ENCODE assay signal across 8 cellular contexts in genomic region chr22:35380537-35381423, GRCh38. TPM values are rescaled to one million over a fixed set of nuclear protein-coding genes. Genes with fewer than 3 reads are reported as not detected.
DNase-seq lines count a peak whose midpoint lies in the region; FAIRE-seq and TF ChIP-seq lines count a peak whose summit lies in the region.

HMOX1 (plus strand) TSS chr22:35381096; CDS start chr22:35381174, 78 bp downstream.

- no peak within 1 kb of the TSS for H3K27ac Mint-ChIP-seq in activated naive CD4-positive, alpha-beta T cell treated with anti-CD3 and anti-CD28 coated beads, Interleukin-2, amount 50 U/mL, for 24 hours
- H3K27ac Mint-ChIP-seq in nephron progenitor cell: no peak within 1 kb of the TSS

- H3K4me1 ChIP-seq in BE2C: peaks cover 6% of the 10 kb centered on the region
- H3K4me1 ChIP-seq in tibial nerve: peaks cover 0 to 54% (median 27%) of the 10 kb centered on the region in 4 donors

- no peaks in the 10 kb centered on the region; the same call in 1 of the 2 replicates for H3K27me3 ChIP-seq in BE2C
- H3K27me3 ChIP-seq in tibial nerve: no peaks in the 10 kb centered on the region

- peak within 1 kb of the TSS; percentile 68 for H3K4me3 Mint-ChIP-seq in activated naive CD4-positive, alpha-beta T cell treated with anti-CD3 and anti-CD28 coated beads, Interleukin-2, amount 50 U/mL, for 24 hours
- H3K4me3 Mint-ChIP-seq in nephron progenitor cell: peak within 1 kb of the TSS; percentile 75

- peaks cover 15% of the 10 kb centered on the region for H3K27me3 Mint-ChIP-seq in activated naive CD4-positive, alpha-beta T cell treated with anti-CD3 and anti-CD28 coated beads, Interleukin-2, amount 50 U/mL, for 24 hours
- H3K27me3 Mint-ChIP-seq in nephron progenitor cell (ENCODE audit: low read depth, poor library complexity): peaks cover 24% of the 10 kb centered on the region

- no peaks in the 10 kb centered on the region for H3K9me3 Mint-ChIP-seq in activated naive CD4-positive, alpha-beta T cell treated with anti-CD3 and anti-CD28 coated beads, Interleukin-2, amount 50 U/mL, for 24 hours
- H3K9me3 Mint-ChIP-seq in nephron progenitor cell: no peaks in the 10 kb centered on the region

- H3K36me3 Mint-ChIP-seq in activated naive CD4-positive, alpha-beta T cell treated with anti-CD3 and anti-CD28 coated beads, Interleukin-2, amount 50 U/mL, for 24 hours: no peaks in the 10 kb centered on the region
- H3K36me3 Mint-ChIP-seq in nephron progenitor cell (ENCODE audit: low read depth): no peaks in the 10 kb centered on the region

- peak within 1 kb of the TSS; percentile 66 for H3K4me3 ChIP-seq in BE2C (ENCODE audit: low read depth, low read length)
- peak within 1 kb of the TSS; percentile 38 to 73 (median 56) for H3K4me3 ChIP-seq in tibial nerve

- DNase-seq in BE2C (peak; percentile 88), HPDE6-E6E7 (ENCODE audit: extremely low spot score) (peak; percentile 66), SHP77 treated with DMSO at 0.1 percent for 48 hours (lab: John Stamatoyannopoulos, UW) (peak; percentile 66), frontal cortex (ENCODE audit: low spot score in 2 of 2) (peak; percentile 88 to 93), nephron progenitor cell (peak; percentile 87), tibial nerve (ENCODE audit: low spot score in 2 of 2) (peak; percentile 90 to 94)

- H3K9me3 ChIP-seq in BE2C (no peaks in the 10 kb centered on the region), tibial nerve (no peaks in the 10 kb centered on the region)

- 4 to 14% methylated on average over 7 to 40 of the region's 47 CpGs for WGBS in tibial nerve, 2 donors

- TF ChIP-seq POLR2A in GM19099 (IDR thresholded peaks at IDR 0.05; ENCODE audit: extremely low read depth, insufficient read length, low read depth) (peak; percentile 83), tibial nerve (IDR thresholded peaks at IDR 0.05) (peak; percentile 62 to 67)

- no peak for FAIRE-seq in frontal cortex (lab: Jason Lieb, UNC)

- TF ChIP-seq EP300 in tibial nerve (IDR thresholded peaks at IDR 0.05): peak; percentile 61 to 93

- H3K4me1 Mint-ChIP-seq in activated naive CD4-positive, alpha-beta T cell treated with anti-CD3 and anti-CD28 coated beads, Interleukin-2, amount 50 U/mL, for 24 hours: peaks cover 21% of the 10 kb centered on the region
- H3K4me1 Mint-ChIP-seq in nephron progenitor cell: peaks cover 55% of the 10 kb centered on the region

- TF ChIP-seq CTCF in BE2C (IDR thresholded peaks at IDR 0.05; ENCODE audit: low read depth, low read length): peak; percentile 15; the same call in 1 of the 2 replicates
- no peak for TF ChIP-seq CTCF in nephron progenitor cell (IDR thresholded peaks at IDR 0.05)
- TF ChIP-seq CTCF in tibial nerve (IDR thresholded peaks at IDR 0.05): peak in 4 of 5 experiments; percentile 24 to 58 (median 40)

- no peaks in the 10 kb centered on the region for H3K36me3 ChIP-seq in BE2C
- H3K36me3 ChIP-seq in tibial nerve: no peaks in the 10 kb centered on the region

- H3K27ac ChIP-seq in tibial nerve: peak within 1 kb of the TSS; percentile 44 to 90 (median 84)

RNA-seq across cellular contexts. Expression of gene HMOX1, which starts in this region (rescaled TPM):
- polyA plus RNA-seq in BE2C (2012; ENCODE audit: insufficient read depth, insufficient read length, low read depth): 9.9 TPM
- total RNA-seq in frontal cortex: 2.9 TPM
- 10 to 100 TPM in 3 of 4 donors, 1 to 10 TPM in 1; 7.5 to 53.7 (median 19.0) TPM for total RNA-seq in tibial nerve

Comparison
In these comparisons a context has a peak if more than half of its experiments do, and no peak if none do; other contexts are left out.
1. Peak in every context shown above with its lines: DNase-seq, H3K4me3 ChIP-seq and H3K27ac ChIP-seq.